ENCODE assay signal across 16 cellular contexts in the genomic region with DNA sequence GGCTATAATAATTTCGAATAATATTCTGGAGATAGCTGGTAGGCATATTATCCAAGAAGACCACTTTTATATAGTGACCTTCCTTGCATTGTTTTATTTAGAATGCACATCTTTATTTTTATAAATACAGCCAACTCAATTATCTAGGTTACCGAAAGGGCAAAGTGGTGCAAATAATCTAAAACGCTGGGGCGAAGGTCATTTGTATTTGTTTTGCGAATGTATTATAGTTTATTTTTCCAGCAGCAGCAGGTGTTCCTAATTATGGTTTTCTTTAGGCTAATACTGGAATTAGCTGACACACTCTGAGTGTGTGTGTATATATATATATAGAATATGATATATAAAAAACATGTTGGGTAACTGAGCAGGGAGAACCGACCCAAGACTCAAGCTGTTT. TPM values are rescaled to one million over a fixed set of nuclear protein-coding genes. Genes with fewer than 3 reads are reported as not detected.
A peak's percentile ranks its signal among the peaks of the same experiment; 100 is the strongest.
DNase-seq lines count a peak whose midpoint lies in the region; ATAC-seq and TF ChIP-seq lines count a peak whose summit lies in the region.
"Had no signal": no experiment of that assay in that cellular context is flagged by ENCODE, and none has a peak within 500 bp of the region (broad histone marks: within the 10 kb centered on the region; RNA-seq: fewer than 3 reads in every experiment).

No MANE protein-coding gene starts in this region.

- no peak for DNase-seq in activated CD8-positive, alpha-beta T cell treated with anti-CD3 and anti-CD28 coated beads for 36 hours
- DNase-seq in activated CD8-positive, alpha-beta T cell treated with anti-CD3 and anti-CD28 coated beads, Interleukin-2, amount 10 ng/mL, durations not matched to agents 7 days and 5 days: no peak
- DNase-seq in NCI-H1417 (lab: John Stamatoyannopoulos, UW): peak in 2 of 3 experiments; percentile 39 to 80
- DNase-seq in NCI-H1417 treated with DMSO at 0.1 percent for 48 hours (lab: John Stamatoyannopoulos, UW): peak; percentile 26
- no peak for DNase-seq in left lobe of liver (ENCODE audit: low spot score)
- no peak for DNase-seq in HEK293T (ENCODE audit: extremely low spot score)
- DNase-seq in COLO829 (ENCODE audit: low spot score): no peak
- DNase-seq: BE2C; CD4-positive, alpha-beta memory T cell; COR-L47; DMS153; GF-D8; H7 had no signal

- no peak overlapping the region for H3K4me3 Mint-ChIP-seq in activated CD8-positive, alpha-beta T cell treated with anti-CD3 and anti-CD28 coated beads for 36 hours
- H3K4me3 Mint-ChIP-seq in activated CD8-positive, alpha-beta T cell treated with anti-CD3 and anti-CD28 coated beads, Interleukin-2, amount 10 ng/mL, durations not matched to agents 7 days and 5 days: no peak overlapping the region
- H3K4me3 Mint-ChIP-seq: CD4-positive, alpha-beta memory T cell; GM23338 had no signal

- no peak for TF ChIP-seq CTCF in activated CD8-positive, alpha-beta T cell treated with anti-CD3 and anti-CD28 coated beads for 36 hours (IDR thresholded peaks at IDR 0.05)

- peak overlapping the region; percentile 61 for H3K27ac Mint-ChIP-seq in activated CD8-positive, alpha-beta T cell treated with anti-CD3 and anti-CD28 coated beads for 36 hours
- H3K27ac Mint-ChIP-seq in activated CD8-positive, alpha-beta T cell treated with anti-CD3 and anti-CD28 coated beads, Interleukin-2, amount 10 ng/mL, durations not matched to agents 7 days and 5 days: no peak overlapping the region
- H3K27ac Mint-ChIP-seq: CD4-positive, alpha-beta memory T cell; GM23338 had no signal

- CTCF ChIA-PET in activated CD8-positive, alpha-beta T cell treated with anti-CD3 and anti-CD28 coated beads for 36 hours (lab: Charles Lee): no interaction called here
- CTCF ChIA-PET in activated CD8-positive, alpha-beta T cell treated with anti-CD3 and anti-CD28 coated beads, Interleukin-2, amount 10 ng/mL, durations not matched to agents 7 days and 5 days (lab: Charles Lee): no interaction called here
- CTCF ChIA-PET in HEK293T (lab: Yijun Ruan, JAX): no interaction called here

- H3K4me1 Mint-ChIP-seq in activated CD8-positive, alpha-beta T cell treated with anti-CD3 and anti-CD28 coated beads for 36 hours (ENCODE audit: low read depth): peaks cover 23% of the 10 kb centered on the region
- peaks cover 2% of the 10 kb centered on the region for H3K4me1 Mint-ChIP-seq in activated CD8-positive, alpha-beta T cell treated with anti-CD3 and anti-CD28 coated beads, Interleukin-2, amount 10 ng/mL, durations not matched to agents 7 days and 5 days (ENCODE audit: low read depth)

- H3K9me3 Mint-ChIP-seq in activated CD8-positive, alpha-beta T cell treated with anti-CD3 and anti-CD28 coated beads for 36 hours: no peaks in the 10 kb centered on the region
- no peaks in the 10 kb centered on the region for H3K9me3 Mint-ChIP-seq in activated CD8-positive, alpha-beta T cell treated with anti-CD3 and anti-CD28 coated beads, Interleukin-2, amount 10 ng/mL, durations not matched to agents 7 days and 5 days (ENCODE audit: insufficient read depth)
- H3K9me3 Mint-ChIP-seq: CD4-positive, alpha-beta memory T cell; GM23338 had no signal

- intact Hi-C loops in activated CD8-positive, alpha-beta T cell treated with anti-CD3 and anti-CD28 coated beads for 36 hours (cut with micrococcal nuclease): no loop called here

- no peaks in the 10 kb centered on the region for H3K27me3 Mint-ChIP-seq in activated CD8-positive, alpha-beta T cell treated with anti-CD3 and anti-CD28 coated beads for 36 hours
- no peaks in the 10 kb centered on the region for H3K27me3 Mint-ChIP-seq in activated CD8-positive, alpha-beta T cell treated with anti-CD3 and anti-CD28 coated beads, Interleukin-2, amount 10 ng/mL, durations not matched to agents 7 days and 5 days (ENCODE audit: low read depth)
- H3K27me3 Mint-ChIP-seq: CD4-positive, alpha-beta memory T cell had no signal

- ATAC-seq in activated CD8-positive, alpha-beta T cell treated with anti-CD3 and anti-CD28 coated beads for 36 hours: no peak
- ATAC-seq in activated CD8-positive, alpha-beta T cell treated with anti-CD3 and anti-CD28 coated beads, Interleukin-2, amount 10 ng/mL, durations not matched to agents 7 days and 5 days: no peak
- ATAC-seq in left lobe of liver (peak; percentile 26), GM18868 (IDR thresholded peaks at IDR 0.05; ENCODE audit: unreplicated experiment) (no peak)
- ATAC-seq: A549, GM23338 had no signal

- POLR2A ChIA-PET in activated CD8-positive, alpha-beta T cell treated with anti-CD3 and anti-CD28 coated beads for 36 hours (lab: Charles Lee): no interaction called here
- POLR2A ChIA-PET in activated CD8-positive, alpha-beta T cell treated with anti-CD3 and anti-CD28 coated beads, Interleukin-2, amount 10 ng/mL, durations not matched to agents 7 days and 5 days (lab: Charles Lee): no interaction called here
- POLR2A ChIA-PET in HEK293T (lab: Yijun Ruan, JAX): no interaction called here

- H3K36me3 Mint-ChIP-seq in activated CD8-positive, alpha-beta T cell treated with anti-CD3 and anti-CD28 coated beads for 36 hours (ENCODE audit: low read depth): peaks cover 3% of the 10 kb centered on the region
- no peaks in the 10 kb centered on the region for H3K36me3 Mint-ChIP-seq in activated CD8-positive, alpha-beta T cell treated with anti-CD3 and anti-CD28 coated beads, Interleukin-2, amount 10 ng/mL, durations not matched to agents 7 days and 5 days (ENCODE audit: low read depth)
- H3K36me3 Mint-ChIP-seq: CD4-positive, alpha-beta memory T cell had no signal

TF ChIP-seq in HEK293T, 16 proteins besides CTCF, POLR2A, EP300 and RAD21:
- TF ChIP-seq FOXM1 (IDR thresholded peaks at IDR 0.05; ENCODE audit: borderline replicate concordance) (no peak), HDGF (IDR thresholded peaks at IDR 0.05; ENCODE audit: borderline replicate concordance) (no peak), SUZ12 (IDR thresholded peaks at IDR 0.05) (no peak)
TF ChIP-seq in HEK293T: peak in this region for 0.

RNA-seq across cellular contexts. Expression of gene RAP2C, which starts 48.1 kb away (rescaled TPM):
- total RNA-seq in activated CD8-positive, alpha-beta T cell treated with anti-CD3 and anti-CD28 coated beads for 36 hours: 10 to 100 TPM; 28.7 to 30.1 TPM
- total RNA-seq in activated CD8-positive, alpha-beta T cell treated with anti-CD3 and anti-CD28 coated beads, Interleukin-2, amount 10 ng/mL, durations not matched to agents 7 days and 5 days: 10 to 100 TPM; 27.4 to 32.2 TPM
- total RNA-seq in left lobe of liver: 30.1 TPM

Comparison
In these comparisons a context has a peak if more than half of its experiments do, and no peak if none do; other contexts are left out.
1. DNase-seq: peak in NCI-H1417 (2 of 3) and NCI-H1417 treated with DMSO at 0.1 percent for 48 hours (single experiment); none in activated CD8-positive, alpha-beta T cell treated with anti-CD3 and anti-CD28 coated beads for 36 hours (single experiment), activated CD8-positive, alpha-beta T cell treated with anti-CD3 and anti-CD28 coated beads, Interleukin-2, amount 10 ng/mL, durations not matched to agents 7 days and 5 days (single experiment), left lobe of liver (single experiment), HEK293T (single experiment) and COLO829 (single experiment).